Comparison of ENCODE assay signal across 8 cellular contexts in the genomic region with DNA sequence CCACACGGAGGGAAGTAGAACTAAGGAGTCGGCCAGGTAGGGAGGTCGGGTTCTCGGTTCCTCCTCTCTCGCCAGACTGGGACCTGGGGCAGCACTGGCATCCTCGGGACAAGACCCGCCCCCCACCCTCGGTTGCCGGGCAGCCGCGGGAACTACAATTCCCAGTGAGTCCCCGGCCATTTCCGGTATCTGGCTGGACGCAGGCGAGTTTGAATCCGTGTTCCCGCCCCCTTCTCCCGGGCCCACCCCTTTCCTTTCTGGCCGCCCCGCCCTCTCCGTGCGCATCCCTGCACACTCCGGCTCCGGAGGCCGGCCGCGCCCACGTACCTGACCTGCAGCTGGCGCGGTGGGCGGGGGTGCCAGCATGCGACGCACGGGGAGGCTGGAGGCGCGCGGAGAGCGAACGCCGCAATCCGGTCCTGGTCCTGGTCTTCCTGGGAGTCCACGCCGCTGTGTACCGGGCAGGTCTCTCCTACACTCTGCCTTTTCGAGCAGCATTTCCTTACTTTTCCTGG. TPM values are rescaled to one million over a fixed set of nuclear protein-coding genes. Genes with fewer than 3 reads are reported as not detected.
DNase-seq lines count a peak whose midpoint lies in the region; ATAC-seq and TF ChIP-seq lines count a peak whose summit lies in the region.

No MANE protein-coding gene starts in this region.

- H3K27me3 ChIP-seq in right atrium auricular region (no peaks in the 10 kb centered on the region), prostate gland (replicated peaks; ENCODE audit: insufficient read depth) (no peaks in the 10 kb centered on the region)

- peak; percentile 68 for ATAC-seq in HG02678 (IDR thresholded peaks at IDR 0.05; ENCODE audit: unreplicated experiment)

- no peaks in the 10 kb centered on the region for H3K36me3 ChIP-seq in right atrium auricular region
- H3K36me3 ChIP-seq in prostate gland = no peaks in the 10 kb centered on the region

- intact Hi-C loops in prostate gland (cut with DNase I) = loop anchor here (5.0 to 10.0 kb wide), 2 partner anchors 240 to 302 kb away; a partner anchor contains a TSS

- WGBS in prostate gland = under 1% methylated on average over 37 of the region's 45 CpGs

- TF ChIP-seq CTCF in GM12864 (IDR thresholded peaks at IDR 0.05; ENCODE audit: low read depth, low read length, missing control alignments) = no peak
- TF ChIP-seq CTCF in right atrium auricular region (IDR thresholded peaks at IDR 0.05) = no peak
- TF ChIP-seq CTCF in prostate gland (IDR thresholded peaks at IDR 0.05) = no peak

- no peak for TF ChIP-seq POLR2A in prostate gland (IDR thresholded peaks at IDR 0.05)

- H3K4me3 ChIP-seq in GM12864 (ENCODE audit: low read depth, low read length) (peak overlapping the region; percentile 78), right atrium auricular region (peak overlapping the region; percentile 53 to 60), prostate gland (peak overlapping the region; percentile 42 to 44)

- DNase-seq in GM12864 (ENCODE audit: low read depth) (no peak), NCI-H1417 treated with DMSO at 0.1 percent for 48 hours (lab: John Stamatoyannopoulos, UW) (peak; percentile 49), T follicular helper cell (ENCODE audit: low read depth) (peak; percentile 19), anterior cingulate cortex (lab: John Stamatoyannopoulos, UW) (peak; percentile 1 to 87 (median 74)), right atrium auricular region (ENCODE audit: low spot score) (peak; percentile 85), prostate gland (ENCODE audit: low spot score) (peak; percentile 82), OCI-M2 (lab: John Stamatoyannopoulos, UW; ENCODE audit: unreplicated experiment) (no peak)

- peak overlapping the region; percentile 82 to 93 for H3K27ac ChIP-seq in right atrium auricular region
- H3K27ac ChIP-seq in prostate gland = peak overlapping the region; percentile 74 to 77

- peaks cover 0 to 7% of the 10 kb centered on the region in 2 donors for H3K4me1 ChIP-seq in right atrium auricular region
- no peaks in the 10 kb centered on the region for H3K4me1 ChIP-seq in prostate gland (replicated peaks)

- H3K9me3 ChIP-seq in right atrium auricular region (no peaks in the 10 kb centered on the region), prostate gland (no peaks in the 10 kb centered on the region)

RNA-seq across cellular contexts. Expression of a gene that starts 10.2 kb away (rescaled TPM):
- total RNA-seq in right atrium auricular region (10 to 100 TPM in 1 of 2 donors, 1 to 10 TPM in 1; 8.8 to 34.6 TPM), prostate gland (10 to 100 TPM; 11.9 to 29.1 TPM)

RNA-seq across cellular contexts. Expression of a gene that starts 11.3 kb away (rescaled TPM):
- total RNA-seq in right atrium auricular region (not detected), prostate gland (not detected)

Comparison
In these comparisons a context has a peak if more than half of its experiments do, and no peak if none do; other contexts are left out.
1. DNase-seq: peak in NCI-H1417 treated with DMSO at 0.1 percent for 48 hours (single experiment), T follicular helper cell (single experiment), anterior cingulate cortex (58 of 58), right atrium auricular region (single experiment) and prostate gland (single experiment); none in GM12864 (single experiment) and OCI-M2 (single experiment).
2. Peak in every context shown above with its lines, with median percentiles within 50 percentile points of each other: H3K4me3 ChIP-seq.